Comparison of ENCODE assay signal across 11 cellular contexts in the genomic region with DNA sequence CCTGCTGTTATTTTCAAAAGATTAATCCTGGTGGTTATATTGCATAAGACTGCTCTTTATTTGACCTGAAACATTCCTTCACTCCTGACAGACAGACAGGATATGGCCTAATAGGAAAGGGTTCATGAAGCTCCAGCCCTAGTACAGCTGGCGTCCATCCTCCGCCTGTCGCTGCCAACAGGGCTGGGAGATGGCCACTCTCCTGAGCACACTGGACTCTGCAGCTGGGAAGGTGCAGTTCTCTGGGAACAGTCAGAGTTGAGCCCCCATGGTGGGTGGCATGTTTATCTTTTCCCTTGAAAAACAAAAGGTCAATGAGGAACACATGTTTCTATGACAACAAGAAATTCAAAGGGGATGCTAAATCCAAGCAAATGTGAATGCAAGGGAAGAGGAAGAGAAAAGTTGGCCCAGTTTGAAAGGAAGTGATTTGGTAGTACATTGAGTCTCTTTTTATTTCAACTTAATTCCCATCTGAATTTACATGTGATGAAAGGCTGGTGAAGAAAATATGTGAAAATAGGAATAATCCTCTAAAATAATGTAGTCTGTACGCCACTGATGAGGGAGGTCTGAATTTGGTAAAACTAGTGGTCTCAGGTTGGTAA.
DNase-seq lines count a peak whose midpoint lies in the region; ATAC-seq and TF ChIP-seq lines count a peak whose summit lies in the region.
"Had no signal": no experiment of that assay in that cellular context is flagged by ENCODE, and none has a peak within 500 bp of the region (broad histone marks: within the 10 kb centered on the region; RNA-seq: fewer than 3 reads in every experiment).

No MANE protein-coding gene starts in this region.

- H3K27me3 ChIP-seq in mammary epithelial cell (ENCODE audit: insufficient read depth, low read length) (no peaks in the 10 kb centered on the region), heart right ventricle (no peaks in the 10 kb centered on the region)

- H2AFZ ChIP-seq in mammary epithelial cell (ENCODE audit: low read depth, low read length) = no peak overlapping the region

- intact Hi-C loops in MCF 10A (cut with micrococcal nuclease) = no loop called here
- intact Hi-C loops in mammary epithelial cell (cut with micrococcal nuclease) = no loop called here
- intact Hi-C loops in heart right ventricle (cut with DNase I) = loop anchor here in 2 of 10 donors (5.0 kb wide), 2 partner anchors 90 to 95 kb away; a partner anchor contains a TSS

- 93% methylated on average over 4 of the region's 4 CpGs for WGBS in mammary epithelial cell (ENCODE audit: low coverage, missing lambda C conversion rate)
- 70 to 83% methylated on average over 4 of the region's 4 CpGs for WGBS in heart right ventricle, 2 donors

- TF ChIP-seq CTCF in MCF 10A (IDR thresholded peaks at IDR 0.05; ENCODE audit: unreplicated experiment) = no peak
- TF ChIP-seq CTCF in mammary epithelial cell (conservative IDR thresholded peaks at IDR 0.05 in 1 of 2, IDR thresholded peaks at IDR 0.05 in 1 of 2; ENCODE audit: extremely low read depth in 1 of 2, insufficient read depth in 1 of 2, low read depth in 1 of 2, low read length in 2 of 2) = no peak
- no peak for TF ChIP-seq CTCF in heart right ventricle (IDR thresholded peaks at IDR 0.05)
- TF ChIP-seq CTCF in neural crest cell (conservative IDR thresholded peaks at IDR 0.05) = no peak

- peak; percentile 81 to 95 (median 90) for ATAC-seq in heart right ventricle
- ATAC-seq: activated CD8-positive, alpha-beta memory T cell treated with anti-CD3 and anti-CD28 coated beads, Interleukin-2, amount 10 ng/mL, durations not matched to agents 7 days and 5 days had no signal

- POLR2A ChIA-PET in MCF 10A (lab: Yijun Ruan, JAX) = interaction anchor here (1.0 kb wide), 1 partner anchor 8 kb away, joined by 3 read pairs; no protein-coding TSS in a partner anchor

- H3K36me3 Mint-ChIP-seq in MCF 10A (ENCODE audit: insufficient read depth, unreplicated experiment) (no peaks in the 10 kb centered on the region), neural crest cell (ENCODE audit: low read depth) (no peaks in the 10 kb centered on the region)
- H3K36me3 Mint-ChIP-seq: activated CD8-positive, alpha-beta memory T cell treated with anti-CD3 and anti-CD28 coated beads, Interleukin-2, amount 10 ng/mL, durations not matched to agents 7 days and 5 days; activated naive CD8-positive, alpha-beta T cell treated with anti-CD3 and anti-CD28 coated beads, Interleukin-2, amount 10 ng/mL, durations not matched to agents 7 days and 5 days had no signal

- in situ Hi-C loops in mammary epithelial cell (cut with MboI; ENCODE audit: low sequenced_read_pairs in 2 of 2) = no loop called here

- no peak overlapping the region for H3K4me3 ChIP-seq in mammary epithelial cell (replicated peaks in 1 of 3; ENCODE audit: insufficient read depth in 1 of 3, low read depth in 2 of 3, low read length in 3 of 3)
- H3K4me3 ChIP-seq in heart right ventricle = no peak overlapping the region

- H3K9me3 ChIP-seq in mammary epithelial cell (replicated peaks; ENCODE audit: insufficient read depth, low read length) = no peaks in the 10 kb centered on the region
- no peaks in the 10 kb centered on the region for H3K9me3 ChIP-seq in heart right ventricle

- no peaks in the 10 kb centered on the region for H3K36me3 ChIP-seq in mammary epithelial cell (ENCODE audit: insufficient read depth, low read length)
- H3K36me3 ChIP-seq in heart right ventricle = no peaks in the 10 kb centered on the region

- dilution Hi-C loops in mammary epithelial cell (cut with HindIII; ENCODE audit: low sequenced_read_pairs) = no loop called here

- H3K27ac ChIP-seq in mammary epithelial cell (ENCODE audit: insufficient read depth, low read depth, low read length) (no peak overlapping the region), heart right ventricle (peak overlapping the region; percentile 52 to 85 (median 66))

- H3K4me2 ChIP-seq in mammary epithelial cell (ENCODE audit: insufficient read depth, low read depth, low read length) = no peak overlapping the region

- H4K20me1 ChIP-seq in mammary epithelial cell (ENCODE audit: insufficient read depth, low read length) = no peaks in the 10 kb centered on the region

- H3K9me3 Mint-ChIP-seq in MCF 10A (ENCODE audit: unreplicated experiment) = no peaks in the 10 kb centered on the region
- no peaks in the 10 kb centered on the region for H3K9me3 Mint-ChIP-seq in neural crest cell
- H3K9me3 Mint-ChIP-seq: activated naive CD8-positive, alpha-beta T cell treated with anti-CD3 and anti-CD28 coated beads, Interleukin-2, amount 10 ng/mL, durations not matched to agents 7 days and 5 days had no signal

- no peaks in the 10 kb centered on the region for H3K79me2 ChIP-seq in mammary epithelial cell (ENCODE audit: insufficient read depth, low read length)

- CTCF ChIA-PET in MCF 10A (lab: Yijun Ruan, JAX) = interaction anchor here (1.0 kb wide), 1 partner anchor 8 kb away, joined by 4 read pairs; no protein-coding TSS in a partner anchor
- CTCF ChIA-PET in mammary epithelial cell (lab: Charles Lee; ENCODE audit: low non-redundant PET) = no interaction called here

- peaks cover 82% of the 10 kb centered on the region for H3K27me3 Mint-ChIP-seq in MCF 10A (ENCODE audit: insufficient read depth, unreplicated experiment)
- no peaks in the 10 kb centered on the region for H3K27me3 Mint-ChIP-seq in neural crest cell (ENCODE audit: low read depth)
- H3K27me3 Mint-ChIP-seq: activated CD8-positive, alpha-beta memory T cell treated with anti-CD3 and anti-CD28 coated beads, Interleukin-2, amount 10 ng/mL, durations not matched to agents 7 days and 5 days had no signal

- H3K4me1 Mint-ChIP-seq in MCF 10A (ENCODE audit: insufficient read depth, unreplicated experiment) (no peaks in the 10 kb centered on the region), neural crest cell (peaks cover 7% of the 10 kb centered on the region)
- H3K4me1 Mint-ChIP-seq: activated CD8-positive, alpha-beta memory T cell treated with anti-CD3 and anti-CD28 coated beads, Interleukin-2, amount 10 ng/mL, durations not matched to agents 7 days and 5 days had no signal

- H3K4me1 ChIP-seq in mammary epithelial cell (ENCODE audit: insufficient read depth, low read length) (no peaks in the 10 kb centered on the region), heart right ventricle (peaks cover 0 to 42% (median 14%) of the 10 kb centered on the region in 9 donors)

- H3K4me3 Mint-ChIP-seq in MCF 10A (ENCODE audit: unreplicated experiment) = no peak overlapping the region
- H3K4me3 Mint-ChIP-seq in neural crest cell = no peak overlapping the region
- H3K4me3 Mint-ChIP-seq: activated CD8-positive, alpha-beta memory T cell treated with anti-CD3 and anti-CD28 coated beads, Interleukin-2, amount 10 ng/mL, durations not matched to agents 7 days and 5 days; activated naive CD8-positive, alpha-beta T cell treated with anti-CD3 and anti-CD28 coated beads, Interleukin-2, amount 10 ng/mL, durations not matched to agents 7 days and 5 days had no signal

- DNase-seq in MCF 10A (ENCODE audit: unreplicated experiment) (peak; percentile 3), mammary epithelial cell (no peak), heart right ventricle (peak; percentile 41 to 74), neural crest cell (ENCODE audit: low read depth, low spot score) (no peak), NCI-H2171 treated with DMSO at 0.1 percent for 48 hours (lab: John Stamatoyannopoulos, UW) (no peak), T-helper 9 cell (no peak)
- DNase-seq in activated CD4-positive, alpha-beta T cell treated with anti-CD3 and anti-CD28 coated beads for 48 hours = no peak
- no peak for DNase-seq in activated CD4-positive, alpha-beta T cell treated with anti-CD3 and anti-CD28 coated beads, Interleukin-2, amount 50 U/mL, for 48 hours
- DNase-seq: activated CD8-positive, alpha-beta memory T cell treated with anti-CD3 and anti-CD28 coated beads, Interleukin-2, amount 10 ng/mL, durations not matched to agents 7 days and 5 days; activated naive CD8-positive, alpha-beta T cell treated with anti-CD3 and anti-CD28 coated beads, Interleukin-2, amount 10 ng/mL, durations not matched to agents 7 days and 5 days; OCI-M1 had no signal

- no TSS peak for BruUV-seq in MCF 10A (replicated peaks; lab: Mats Ljungman, UMichigan)
- no TSS peak for BruUV-seq in mammary epithelial cell (replicated peaks; lab: Mats Ljungman, UMichigan)

- H3K27ac Mint-ChIP-seq in MCF 10A (ENCODE audit: low read depth, unreplicated experiment) = no peak overlapping the region
- peak overlapping the region; percentile 38 for H3K27ac Mint-ChIP-seq in neural crest cell (ENCODE audit: unreplicated experiment)
- H3K27ac Mint-ChIP-seq: activated CD8-positive, alpha-beta memory T cell treated with anti-CD3 and anti-CD28 coated beads, Interleukin-2, amount 10 ng/mL, durations not matched to agents 7 days and 5 days; activated naive CD8-positive, alpha-beta T cell treated with anti-CD3 and anti-CD28 coated beads, Interleukin-2, amount 10 ng/mL, durations not matched to agents 7 days and 5 days had no signal

- H3K9ac ChIP-seq in mammary epithelial cell (ENCODE audit: insufficient read depth, low read length) = no peak overlapping the region

Comparison
In these comparisons a context has a peak if more than half of its experiments do, and no peak if none do; other contexts are left out.
1. DNase-seq: peak in MCF 10A (single experiment) and heart right ventricle (2 of 2); none in mammary epithelial cell (single experiment), neural crest cell (single experiment), activated CD4-positive, alpha-beta T cell treated with anti-CD3 and anti-CD28 coated beads for 48 hours (single experiment), NCI-H2171 treated with DMSO at 0.1 percent for 48 hours (single experiment), activated CD4-positive, alpha-beta T cell treated with anti-CD3 and anti-CD28 coated beads, Interleukin-2, amount 50 U/mL, for 48 hours (0 of 2) and T-helper 9 cell (single experiment).